In genomic region chr2:34159891-34160290, GRCh38 we compare ENCODE assay signal across 3 cellular contexts.
"Had no signal": no experiment of that assay in that cellular context is flagged by ENCODE, and none has a peak within 500 bp of the region (broad histone marks: within the 10 kb centered on the region; RNA-seq: fewer than 3 reads in every experiment).

No MANE protein-coding gene starts in this region.

- H3K4me3 ChIP-seq: GM12878 had no signal

- DNase-seq: GDM1, GF-D8 had no signal
